8 cellular contexts compared by ENCODE assay signal in genomic region chr16:15949210-15950166, GRCh38. TPM values are rescaled to one million over a fixed set of nuclear protein-coding genes. Genes with fewer than 3 reads are reported as not detected.
A peak's percentile ranks its signal among the peaks of the same experiment; 100 is the strongest.
DNase-seq lines count a peak whose midpoint lies in the region; ATAC-seq and TF ChIP-seq lines count a peak whose summit lies in the region.

TSS of gene ABCC1 (plus strand) at chr16:15949616. CDS start at chr16:15949752, 136 bp downstream.

- intact Hi-C loops in Right ventricle myocardium inferior (cut with DNase I): loop anchor here (5.0 kb wide), 3 partner anchors 62 to 123 kb away; partner anchors contain the start of gene CEP20
- intact Hi-C loops in posterior vena cava (cut with DNase I): no loop called here
- intact Hi-C loops in uterus (cut with DNase I; ENCODE audit: low total_unique reads): no loop called here

- ATAC-seq in HG03045 (IDR thresholded peaks at IDR 0.05; ENCODE audit: unreplicated experiment) (peak; percentile 56), RWPE2 (ENCODE audit: low read depth) (peak; percentile 56; the same call in 2 of the 3 replicates), Right ventricle myocardium inferior (peak; percentile 82)

- TF ChIP-seq CTCF in RWPE2 (IDR thresholded peaks at IDR 0.05; ENCODE audit: poor library complexity, severe bottlenecking): no peak
- TF ChIP-seq CTCF in uterus (IDR thresholded peaks at IDR 0.05): peak in 1 of 4 experiments; percentile 5

- DNase-seq in NCI-H146 (lab: John Stamatoyannopoulos, UW) (peak; percentile 66), NCI-H146 treated with DMSO at 0.1 percent for 48 hours (lab: John Stamatoyannopoulos, UW; ENCODE audit: unreplicated experiment) (no peak), RWPE2 (ENCODE audit: low spot score) (no peak), Right ventricle myocardium inferior (ENCODE audit: missing footprints) (no peak), posterior vena cava (ENCODE audit: low spot score) (peak; percentile 81), uterus (peak; percentile 26 to 39)
- peak; percentile 69 for DNase-seq in activated naive CD4-positive, alpha-beta T cell treated with Interleukin-2 at 50 U/mL for 16 hours

- H3K27me3 ChIP-seq in RWPE2 (ENCODE audit: insufficient read depth, poor library complexity, severe bottlenecking) (no peaks in the 10 kb centered on the region), uterus (no peaks in the 10 kb centered on the region)

- H3K27ac ChIP-seq in RWPE2 (ENCODE audit: poor library complexity, severe bottlenecking) (peak within 1 kb of the TSS; percentile 79), uterus (peak within 1 kb of the TSS; percentile 80 to 87)

- H3K36me3 ChIP-seq in RWPE2 (ENCODE audit: low read depth) (peaks cover 5% of the 10 kb centered on the region; the same call in 1 of the 2 replicates), uterus (no peaks in the 10 kb centered on the region)

- H3K4me1 ChIP-seq in RWPE2 (ENCODE audit: insufficient read depth, poor library complexity, severe bottlenecking) (peaks cover 13% of the 10 kb centered on the region), uterus (peaks cover 0 to 10% of the 10 kb centered on the region in 2 donors)

- TF ChIP-seq POLR2A in uterus (IDR thresholded peaks at IDR 0.05): no peak

- peak within 1 kb of the TSS; percentile 91 for H3K4me3 ChIP-seq in RWPE2 (ENCODE audit: severe bottlenecking)
- H3K4me3 ChIP-seq in uterus: peak within 1 kb of the TSS; percentile 47 to 87

- H3K9me3 ChIP-seq in RWPE2 (ENCODE audit: severe bottlenecking) (no peaks in the 10 kb centered on the region), uterus (no peaks in the 10 kb centered on the region)

RNA-seq across cellular contexts. Expression of gene ABCC1, which starts in this region (rescaled TPM):
- total RNA-seq in Right ventricle myocardium inferior (24.5 TPM), posterior vena cava (10 to 100 TPM; 26.2 to 27.8 TPM), uterus (10 to 100 TPM; 12.1 to 39.2 (median 18.6) TPM)

Comparison
In these comparisons a context has a peak if more than half of its experiments do, and no peak if none do; other contexts are left out.
1. DNase-seq: peak in NCI-H146 (single experiment), activated naive CD4-positive, alpha-beta T cell treated with Interleukin-2 at 50 U/mL for 16 hours (single experiment), posterior vena cava (single experiment) and uterus (2 of 2); none in NCI-H146 treated with DMSO at 0.1 percent for 48 hours (single experiment), RWPE2 (single experiment) and Right ventricle myocardium inferior (single experiment).
2. Peak in every context shown above with its lines, with median percentiles within 50 percentile points of each other: ATAC-seq.